8 cellular contexts compared by ENCODE assay signal in genomic region chr6:31901415-31901952, GRCh38. TPM values are rescaled to one million over a fixed set of nuclear protein-coding genes. Genes with fewer than 3 reads are reported as not detected.
A peak's percentile ranks its signal among the peaks of the same experiment; 100 is the strongest.
DNase-seq lines count a peak whose midpoint lies in the region; ATAC-seq and TF ChIP-seq lines count a peak whose summit lies in the region.

No MANE protein-coding gene starts in this region.

- peak overlapping the region; percentile 77 for H2AFZ ChIP-seq in Loucy (ENCODE audit: low read length)

- H3K27ac ChIP-seq in duodenal mucosa (ENCODE audit: low read depth, low read length): peak overlapping the region; percentile 79
- H3K27ac ChIP-seq in lung (ENCODE audit: low read depth in 1 of 2, low read length in 1 of 2): peak overlapping the region; percentile 12 to 63

- peaks cover 48% of the 10 kb centered on the region for H3K79me2 ChIP-seq in Loucy (ENCODE audit: insufficient read depth, low read length)

- peaks cover 9% of the 10 kb centered on the region; the same call in 1 of the 2 replicates for H3K4me1 ChIP-seq in ES-I3 (ENCODE audit: insufficient read depth, low read length)
- peaks cover 25% of the 10 kb centered on the region for H3K4me1 ChIP-seq in Loucy (ENCODE audit: insufficient read depth, low read length, poor library complexity, severe bottlenecking)
- peaks cover 14 to 29% of the 10 kb centered on the region in 2 donors for H3K4me1 ChIP-seq in duodenal mucosa (ENCODE audit: control insufficient read depth in 1 of 2, insufficient read depth in 2 of 2, low read length in 2 of 2)
- H3K4me1 ChIP-seq in lung (ENCODE audit: control insufficient read depth in 2 of 2, insufficient read depth in 2 of 2, low read length in 2 of 2): peaks cover 0 to 3% of the 10 kb centered on the region in 2 donors

- peak overlapping the region; percentile 81 for H3K4me3 ChIP-seq in Loucy (ENCODE audit: low read length, poor library complexity, severe bottlenecking)
- H3K4me3 ChIP-seq in duodenal mucosa (ENCODE audit: low read depth in 1 of 2, low read length in 2 of 2): peak overlapping the region; percentile 56 to 82
- peak overlapping the region; percentile 30 for H3K4me3 ChIP-seq in lung

- TF ChIP-seq CTCF in Loucy (conservative IDR thresholded peaks at IDR 0.05; ENCODE audit: low read length) (no peak), lung (IDR thresholded peaks at IDR 0.05; ENCODE audit: control extremely low read depth, extremely low read depth) (no peak)

- H3K27me3 ChIP-seq in Loucy (ENCODE audit: insufficient read depth, low read length, poor library complexity, severe bottlenecking) (peaks cover 4% of the 10 kb centered on the region), duodenal mucosa (ENCODE audit: control insufficient read depth in 1 of 2, insufficient read depth in 2 of 2, low read length in 2 of 2) (no peaks in the 10 kb centered on the region), lung (ENCODE audit: control insufficient read depth, insufficient read depth) (no peaks in the 10 kb centered on the region)

- peak; percentile 78 for DNase-seq in activated CD4-positive, alpha-beta T cell treated with anti-CD3 and anti-CD28 coated beads for 48 hours
- DNase-seq in lung (ENCODE audit: low spot score) (peak; percentile 49), DMS153 treated with DMSO at 0.1 percent for 48 hours (lab: John Stamatoyannopoulos, UW; ENCODE audit: unreplicated experiment) (no peak)
- DNase-seq in stimulated activated CD8-positive, alpha-beta memory T cell treated with anti-CD3 and anti-CD28 coated beads, Interleukin-12 subunit alpha, Interleukin-12 subunit beta, amount 100 ng/mL, for 1 hour (ENCODE audit: low read depth): peak; percentile 42

- H3K9me2 ChIP-seq in Loucy (replicated peaks; ENCODE audit: low read depth, low read length): no peaks in the 10 kb centered on the region

- peaks cover 14% of the 10 kb centered on the region for H4K20me1 ChIP-seq in Loucy (ENCODE audit: insufficient read depth, low read length, poor library complexity, severe bottlenecking)

- H3K4me2 ChIP-seq in Loucy (ENCODE audit: low read depth, low read length, poor library complexity, severe bottlenecking): peak overlapping the region; percentile 86

- H3K9ac ChIP-seq in ES-I3 (ENCODE audit: low read depth, low read length): peak overlapping the region; percentile 66; the same call in 1 of the 2 replicates
- H3K9ac ChIP-seq in Loucy (ENCODE audit: low read depth, low read length, poor library complexity, severe bottlenecking): peak overlapping the region; percentile 80
- peak overlapping the region; percentile 46 to 47 for H3K9ac ChIP-seq in duodenal mucosa (ENCODE audit: low read depth in 1 of 2, low read length in 2 of 2)

- 0 to 2% methylated on average over 37 to 43 of the region's 45 CpGs for WGBS in lung, 2 donors

- H3K9me3 ChIP-seq in ES-I3 (ENCODE audit: control insufficient read depth, insufficient read depth, low read length) (no peaks in the 10 kb centered on the region), Loucy (ENCODE audit: insufficient read depth, low read depth, low read length) (no peaks in the 10 kb centered on the region), duodenal mucosa (ENCODE audit: control insufficient read depth in 1 of 2, low read length in 2 of 2) (no peaks in the 10 kb centered on the region), lung (ENCODE audit: control insufficient read depth in 2 of 2, insufficient read depth in 1 of 2, low read length in 1 of 2) (no peaks in the 10 kb centered on the region)

- ATAC-seq in lung (ENCODE audit: insufficient read depth, low FRiP score) (no peak), GM18873 (IDR thresholded peaks at IDR 0.05; ENCODE audit: low FRiP score, unreplicated experiment) (no peak)

- no peaks in the 10 kb centered on the region for H3F3A ChIP-seq in Loucy (ENCODE audit: low read depth)

- no peaks in the 10 kb centered on the region for H3K36me3 ChIP-seq in ES-I3 (ENCODE audit: insufficient read depth, low read length)
- no peaks in the 10 kb centered on the region for H3K36me3 ChIP-seq in Loucy (ENCODE audit: insufficient read depth, low read length)
- no peaks in the 10 kb centered on the region for H3K36me3 ChIP-seq in duodenal mucosa (ENCODE audit: control insufficient read depth in 1 of 2, insufficient read depth in 2 of 2, low read length in 2 of 2)
- H3K36me3 ChIP-seq in lung (ENCODE audit: control insufficient read depth in 2 of 2, insufficient read depth in 2 of 2, low read length in 2 of 2): no peaks in the 10 kb centered on the region

RNA-seq across cellular contexts. Expression of gene ZBTB12, which starts 0.4 kb away (rescaled TPM):
- 1 to 10 TPM; 6.4 to 7.3 TPM for total RNA-seq in lung
- 1 to 10 TPM; 2.8 to 3.9 TPM for polyA plus RNA-seq in lung

RNA-seq across cellular contexts. Expression of gene EHMT2, which starts 4.0 kb away (rescaled TPM):
- 10 to 100 TPM; 37.6 to 43.4 TPM for total RNA-seq in lung
- polyA plus RNA-seq in lung: 10 to 100 TPM; 21.2 to 31.9 TPM

RNA-seq across cellular contexts. Expression of gene SLC44A4, which starts 22.7 kb away (rescaled TPM):
- total RNA-seq in lung: 100 to 1,000 TPM in 1 of 2 donors, 10 to 100 TPM in 1; 66.4 to 121 TPM
- polyA plus RNA-seq in lung: 10 to 100 TPM; 22.2 to 33.0 TPM

RNA-seq across cellular contexts. Expression of gene C2, which starts 26.0 kb away (rescaled TPM):
- 100 to 1,000 TPM in 1 of 2 donors, 10 to 100 TPM in 1; 28.6 to 194 TPM for total RNA-seq in lung
- 100 to 1,000 TPM in 1 of 2 donors, 10 to 100 TPM in 1; 69.1 to 230 TPM for polyA plus RNA-seq in lung

RNA-seq across cellular contexts. Expression of gene NEU1, which starts 38.9 kb away (rescaled TPM):
- 10 to 100 TPM; 53.2 to 71.3 TPM for total RNA-seq in lung
- 10 to 100 TPM; 69.6 to 82.5 TPM for polyA plus RNA-seq in lung

Comparison
In these comparisons a context has a peak if more than half of its experiments do, and no peak if none do; other contexts are left out.
1. H3K4me3 ChIP-seq: peak in every context shown above with its lines; median percentile 81 in Loucy; 69 in duodenal mucosa; 30 in lung.